22 cellular contexts compared by ENCODE assay signal in genomic region chr1:185593271-185593670, GRCh38.
DNase-seq lines count a peak whose midpoint lies in the region; ATAC-seq and TF ChIP-seq lines count a peak whose summit lies in the region.
"Had no signal": no experiment of that assay in that cellular context is flagged by ENCODE, and none has a peak within 500 bp of the region (broad histone marks: within the 10 kb centered on the region; RNA-seq: fewer than 3 reads in every experiment).

No MANE protein-coding gene starts in this region.

- H3K4me3 ChIP-seq in left ventricle myocardium inferior, result no peak overlapping the region
- H3K4me3 ChIP-seq in heart right ventricle, result no peak overlapping the region
- H3K4me3 ChIP-seq: BLaER1 treated with 17β-estradiol and CSF1 and Interleukin-3, amounts not matched to agents 10 nM and 100 nM; GM12878 had no signal

- H3K27ac ChIP-seq in left ventricle myocardium inferior (replicated peaks) (peak overlapping the region; percentile 85), heart right ventricle (peak overlapping the region in 2 of 10 donors; percentile 61 to 66), VCaP (peak overlapping the region; percentile 72)
- H3K27ac ChIP-seq: 22Rv1 had no signal

- H3K9me3 ChIP-seq in left ventricle myocardium inferior (replicated peaks) (peaks cover 15% of the 10 kb centered on the region), heart right ventricle (peaks cover 0 to 8% (median 0%) of the 10 kb centered on the region in 11 donors)
- H3K9me3 ChIP-seq: BE2C had no signal

- ATAC-seq in heart right ventricle, result no peak
- ATAC-seq: GM12878 had no signal

- H3K36me3 ChIP-seq in left ventricle myocardium inferior (no peaks in the 10 kb centered on the region), heart right ventricle (no peaks in the 10 kb centered on the region)
- H3K36me3 ChIP-seq: BE2C; BLaER1 treated with 17β-estradiol and CSF1 and Interleukin-3, amounts not matched to agents 10 nM and 100 nM had no signal

- DNase-seq in left ventricle myocardium inferior (no peak), heart right ventricle (no peak), fibroblast of peridontal ligament (ENCODE audit: extremely low read depth) (peak; percentile 21), stromal cell of bone marrow (ENCODE audit: low read depth) (peak; percentile 41), NCI-H2081 (lab: John Stamatoyannopoulos, UW) (no peak), dermis blood vessel endothelial cell (no peak), GM13977 (ENCODE audit: low spot score) (no peak)
- DNase-seq: ACHN; AML-193; BE2C; CD4-positive, alpha-beta T cell; CD8-positive, alpha-beta memory T cell; DMS 273 treated with DMSO at 0.1 percent for 48 hours; DMS79; EL; GDM1; H7; HCEC 1CT had no signal

- TF ChIP-seq CTCF in left ventricle myocardium inferior (IDR thresholded peaks at IDR 0.05; ENCODE audit: borderline replicate concordance) (no peak), heart right ventricle (IDR thresholded peaks at IDR 0.05) (no peak), VCaP (conservative IDR thresholded peaks at IDR 0.05) (no peak), GM13977 (IDR thresholded peaks at IDR 0.05; ENCODE audit: extremely low read depth, insufficient read depth, missing control alignments) (no peak)

- WGBS in heart right ventricle, 2 donors, result 15 to 36% methylated on average over 1 of the region's 1 CpG

- H3K4me1 ChIP-seq in left ventricle myocardium inferior (peaks cover 30% of the 10 kb centered on the region), heart right ventricle (peaks cover 0 to 35% (median 29%) of the 10 kb centered on the region in 9 donors)
- H3K4me1 ChIP-seq: BE2C had no signal

- in situ Hi-C loops in GM13977 (cut with MboI; ENCODE audit: low pct_unique_long_range_greater_than_20kb, low sequenced_read_pairs, unreplicated experiment), result no loop called here

- H3K27me3 ChIP-seq in left ventricle myocardium inferior (ENCODE audit: low read depth) (no peaks in the 10 kb centered on the region), heart right ventricle (no peaks in the 10 kb centered on the region)
- H3K27me3 ChIP-seq: BE2C; BLaER1 treated with 17β-estradiol and CSF1 and Interleukin-3, amounts not matched to agents 10 nM and 100 nM had no signal

- intact Hi-C loops in left ventricle myocardium inferior (cut with micrococcal nuclease), result no loop called here
- intact Hi-C loops in heart right ventricle (cut with DNase I), result loop anchor here in 2 of 10 donors (10.0 kb wide), 3 partner anchors 108 to 348 kb away; partner anchors contain the start of gene IVNS1ABP (in 2 of the 2)

Comparison
In these comparisons a context has a peak if more than half of its experiments do, and no peak if none do; other contexts are left out.
1. DNase-seq: peak in fibroblast of peridontal ligament (single experiment) and stromal cell of bone marrow (single experiment); none in left ventricle myocardium inferior (single experiment), heart right ventricle (0 of 2), NCI-H2081 (0 of 2), dermis blood vessel endothelial cell (single experiment) and GM13977 (single experiment).